Comparison of ENCODE assay signal across 8 cellular contexts in the genomic region with DNA sequence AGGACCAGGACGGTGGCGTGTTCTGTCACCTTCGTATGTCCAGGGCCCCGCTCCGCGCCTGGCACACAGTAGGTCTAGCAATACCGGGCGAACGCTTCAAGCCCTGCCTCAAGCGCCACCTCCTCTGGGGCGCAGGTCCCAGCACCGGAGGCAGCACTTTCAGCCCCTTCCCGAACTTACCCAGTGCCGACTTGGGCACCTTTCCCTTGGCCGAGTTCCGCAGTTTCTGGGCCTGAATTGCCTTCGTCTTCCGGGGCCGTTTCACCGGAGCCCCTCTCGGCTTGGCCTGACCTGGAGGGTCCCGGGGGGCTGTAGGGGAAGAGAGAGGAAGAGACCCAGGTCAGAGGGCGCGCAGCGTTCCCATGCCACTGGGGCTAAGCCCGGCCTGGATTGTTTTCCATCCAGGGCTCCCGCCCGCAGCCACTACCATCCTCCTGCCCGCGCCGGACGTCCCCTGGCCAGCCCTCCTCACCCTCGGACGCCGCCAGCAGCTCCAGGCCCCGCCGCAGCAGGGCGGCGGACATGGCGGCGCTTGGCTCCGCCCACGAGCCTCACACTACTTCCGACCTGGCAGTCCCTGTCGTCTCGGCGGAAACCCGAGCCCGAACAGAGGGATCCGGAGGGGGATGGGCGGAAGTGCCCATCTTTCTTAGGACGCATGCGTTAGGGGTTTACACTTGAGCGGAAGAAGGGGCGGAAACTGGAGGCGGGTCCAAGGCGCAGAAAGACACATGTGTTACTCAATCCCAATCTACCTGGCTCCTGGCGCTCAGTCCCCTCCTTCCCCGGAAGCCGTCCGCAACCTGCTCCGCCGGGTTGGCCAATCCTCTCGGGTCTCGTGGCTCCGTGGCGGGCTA. TPM values are rescaled to one million over a fixed set of nuclear protein-coding genes. Genes with fewer than 3 reads are reported as not detected.
A peak's percentile ranks its signal among the peaks of the same experiment; 100 is the strongest.
DNase-seq lines count a peak whose midpoint lies in the region; ATAC-seq and TF ChIP-seq lines count a peak whose summit lies in the region.

A gene with protein sequence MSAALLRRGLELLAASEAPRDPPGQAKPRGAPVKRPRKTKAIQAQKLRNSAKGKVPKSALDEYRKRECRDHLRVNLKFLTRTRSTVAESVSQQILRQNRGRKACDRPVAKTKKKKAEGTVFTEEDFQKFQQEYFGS (minus strand): TSS at position 534 of the 857 bp plus-strand sequence. CDS start 10 bp downstream, at position 524.

- TF ChIP-seq CTCF in lung (IDR thresholded peaks at IDR 0.05; ENCODE audit: control extremely low read depth, extremely low read depth) = no peak

- peak within 1 kb of the TSS; percentile 92 for H3K4me3 ChIP-seq in CD8-positive, alpha-beta memory T cell (ENCODE audit: low read length)
- H3K4me3 ChIP-seq in lung = peak within 1 kb of the TSS; percentile 93

- peaks cover 0 to 41% (median 3%) of the 10 kb centered on the region in 3 donors for H3K36me3 Mint-ChIP-seq in CD8-positive, alpha-beta memory T cell

- peak; percentile 58 for ATAC-seq in GM19468 (IDR thresholded peaks at IDR 0.05; ENCODE audit: extremely low read depth, unreplicated experiment)
- ATAC-seq in lung (ENCODE audit: insufficient read depth, low FRiP score) = peak; percentile 88

- H3K27ac ChIP-seq in CD8-positive, alpha-beta memory T cell (ENCODE audit: low read depth, low read length) = peak within 1 kb of the TSS; percentile 91
- peak within 1 kb of the TSS; percentile 95 to 96 for H3K27ac ChIP-seq in lung (ENCODE audit: low read depth in 1 of 2, low read length in 1 of 2)

- peaks cover 18% of the 10 kb centered on the region for H3K36me3 ChIP-seq in CD8-positive, alpha-beta memory T cell (ENCODE audit: insufficient read depth, low read length)
- H3K36me3 ChIP-seq in lung (ENCODE audit: control insufficient read depth in 2 of 2, insufficient read depth in 2 of 2, low read length in 2 of 2) = peaks cover 0 to 16% of the 10 kb centered on the region in 2 donors

- POLR2A ChIA-PET in CD8-positive, alpha-beta memory T cell (lab: Charles Lee) = interaction anchor here (0.7 to 2.1 kb wide), 6 partner anchors 9 to 511 kb away, joined by 3 to 11 read pairs (median 4); partner anchors contain the start of genes ATF4, MIEF1 and RPL3
- POLR2A ChIA-PET in activated CD8-positive, alpha-beta memory T cell treated with anti-CD3 and anti-CD28 coated beads for 36 hours (lab: Charles Lee) = interaction anchor here (0.6 to 1.8 kb wide), 3 partner anchors 12 to 512 kb away, joined by 3 to 6 read pairs (median 5); partner anchors contain the start of gene ATF4

- no peaks in the 10 kb centered on the region for H3K9me3 ChIP-seq in CD8-positive, alpha-beta memory T cell (ENCODE audit: low read length)
- no peaks in the 10 kb centered on the region for H3K9me3 ChIP-seq in lung (ENCODE audit: control insufficient read depth in 2 of 2, insufficient read depth in 1 of 2, low read length in 1 of 2)

- no peaks in the 10 kb centered on the region for H3K27me3 ChIP-seq in CD8-positive, alpha-beta memory T cell (ENCODE audit: insufficient read depth, low read length, poor library complexity, severe bottlenecking)
- no peaks in the 10 kb centered on the region for H3K27me3 ChIP-seq in lung (ENCODE audit: control insufficient read depth, insufficient read depth)

- WGBS in lung, 2 donors = 0 to 1% methylated on average over 63 to 67 of the region's 67 CpGs

- peak within 1 kb of the TSS; percentile 87 to 99 (median 94) for H3K27ac Mint-ChIP-seq in CD8-positive, alpha-beta memory T cell

- CTCF ChIA-PET in CD8-positive, alpha-beta memory T cell (lab: Charles Lee) = interaction anchor here (0.7 to 4.2 kb wide), 5 partner anchors 10 to 493 kb away, joined by 3 to 33 read pairs (median 5); partner anchors contain the start of genes ATF4 and MIEF1
- CTCF ChIA-PET in activated CD8-positive, alpha-beta memory T cell treated with anti-CD3 and anti-CD28 coated beads for 36 hours (lab: Charles Lee) = interaction anchor here (0.6 to 6.2 kb wide), 4 partner anchors 10 to 189 kb away, joined by 3 to 77 read pairs (median 6); no protein-coding TSS in a partner anchor

- peaks cover 47 to 63% (median 62%) of the 10 kb centered on the region in 3 donors for H3K4me1 Mint-ChIP-seq in CD8-positive, alpha-beta memory T cell

- H3K4me3 Mint-ChIP-seq in CD8-positive, alpha-beta memory T cell = peak within 1 kb of the TSS; percentile 87 to 97 (median 93)

- peaks cover 57% of the 10 kb centered on the region for H3K4me1 ChIP-seq in CD8-positive, alpha-beta memory T cell (ENCODE audit: insufficient read depth, low read length)
- peaks cover 6 to 22% of the 10 kb centered on the region in 2 donors for H3K4me1 ChIP-seq in lung (ENCODE audit: control insufficient read depth in 2 of 2, insufficient read depth in 2 of 2, low read length in 2 of 2)

- H3K9me3 Mint-ChIP-seq in CD8-positive, alpha-beta memory T cell = no peaks in the 10 kb centered on the region

- DNase-seq in CD8-positive, alpha-beta memory T cell = peak; percentile 98 to 100 (median 99)
- DNase-seq in HT-29 (ENCODE audit: low spot score) = peak; percentile 97
- peak; percentile 100 for DNase-seq in NOMO-1 (lab: John Stamatoyannopoulos, UW; ENCODE audit: unreplicated experiment in 2 of 2)
- peak; percentile 99 for DNase-seq in effector CD8-positive, alpha-beta T cell (lab: John Stamatoyannopoulos, UW)
- peak; percentile 99 for DNase-seq in lung (ENCODE audit: low spot score)
- DNase-seq in stimulated activated CD4-positive, alpha-beta T cell treated with anti-CD3 and anti-CD28 coated beads, TNF-alpha, amount 100 ng/mL, for 4 hours (ENCODE audit: low read depth in 3 of 3) = peak; percentile 96 to 99 (median 98)

- no peaks in the 10 kb centered on the region for H3K27me3 Mint-ChIP-seq in CD8-positive, alpha-beta memory T cell

RNA-seq across cellular contexts. Expression of the gene that starts here (rescaled TPM):
- 100 to 1,000 TPM; 158 to 160 TPM for total RNA-seq in CD8-positive, alpha-beta memory T cell
- polyA plus RNA-seq in CD8-positive, alpha-beta memory T cell = 128 TPM
- total RNA-seq in HT-29 (2014; rRNA removed; shearing (Covaris generic)) = 250 and 300 TPM in 2 replicates
- 100 to 1,000 TPM; 136 to 143 TPM for total RNA-seq in activated CD8-positive, alpha-beta memory T cell treated with anti-CD3 and anti-CD28 coated beads for 36 hours
- total RNA-seq in lung = 10 to 100 TPM; 50.0 to 90.4 TPM
- 100 to 1,000 TPM; 179 to 199 TPM for polyA plus RNA-seq in lung

Comparison
In these comparisons a context has a peak if more than half of its experiments do, and no peak if none do; other contexts are left out.
1. Peak in every context shown above with its lines: DNase-seq, ATAC-seq, H3K4me3 ChIP-seq and H3K27ac ChIP-seq.